ENCODE assay signal across 7 cellular contexts in the genomic region with DNA sequence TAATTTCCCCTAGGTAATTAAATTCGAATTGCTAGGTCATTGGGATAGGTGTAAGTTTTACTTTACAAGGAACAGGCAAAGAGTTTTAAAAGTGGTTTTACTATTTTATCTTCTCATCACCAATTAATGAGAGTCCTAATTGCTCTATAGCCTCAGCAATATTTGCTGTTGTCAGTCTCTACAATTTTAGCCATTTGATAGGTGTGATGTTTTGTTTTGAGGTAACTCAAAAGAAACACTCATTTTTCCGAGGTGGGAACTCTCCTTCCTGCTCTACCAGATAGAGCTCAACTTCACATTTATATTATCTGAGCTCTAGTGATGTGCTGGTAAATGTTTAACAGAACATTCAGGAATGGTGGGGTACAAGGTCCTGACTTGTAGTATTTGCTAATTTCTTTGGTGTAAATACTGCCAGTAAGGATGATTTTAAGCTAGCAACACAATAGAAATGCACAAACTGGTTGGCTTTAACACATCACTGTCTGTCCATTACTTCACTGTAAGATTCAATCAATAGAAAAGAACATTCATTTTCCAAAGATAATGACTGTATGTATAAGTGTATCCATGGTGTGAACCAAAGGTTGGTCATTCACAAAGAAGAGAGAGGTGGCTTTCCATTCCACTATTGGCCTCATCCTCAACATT.
"Had no signal": no experiment of that assay in that cellular context is flagged by ENCODE, and none has a peak within 500 bp of the region (broad histone marks: within the 10 kb centered on the region; RNA-seq: fewer than 3 reads in every experiment).

No MANE protein-coding gene starts in this region.

- H3K9ac ChIP-seq: KMS-11 had no signal

- H3K27ac ChIP-seq: HL-60, KMS-11 had no signal

- H3K4me1 ChIP-seq: HAP-1 had no signal

- H3K36me3 ChIP-seq: HAP-1 had no signal

- H3K4me3 ChIP-seq: HAP-1 had no signal

- H3K9me3 ChIP-seq: HAP-1 had no signal

- DNase-seq: GOT3, H7, Karpas-422, KBM-7 had no signal

- H3K4me2 ChIP-seq: KMS-11 had no signal
